17 cellular contexts compared by ENCODE assay signal in the genomic region with DNA sequence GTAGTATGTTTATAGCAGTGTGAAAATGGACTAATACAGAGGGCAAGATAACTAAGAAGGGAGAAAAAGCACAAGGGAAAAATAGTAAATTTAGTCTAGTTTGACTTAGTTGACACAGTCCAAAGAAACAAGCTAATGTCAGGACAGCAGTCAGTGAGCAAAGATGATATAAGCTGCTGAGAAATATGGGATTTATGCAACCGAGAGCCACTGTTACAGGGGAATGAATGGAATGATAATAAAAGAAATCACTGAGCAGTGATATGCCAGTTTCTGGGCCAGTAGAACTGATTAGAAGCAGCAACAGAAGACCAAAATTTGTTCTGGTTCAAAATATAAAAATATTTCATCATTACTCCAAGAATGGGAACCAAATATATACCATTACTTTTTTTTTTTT.
DNase-seq lines count a peak whose midpoint lies in the region; ATAC-seq and TF ChIP-seq lines count a peak whose summit lies in the region.
"Had no signal": no experiment of that assay in that cellular context is flagged by ENCODE, and none has a peak within 500 bp of the region (broad histone marks: within the 10 kb centered on the region; RNA-seq: fewer than 3 reads in every experiment).

No MANE protein-coding gene starts in this region.

- H3K9ac ChIP-seq in GM23248, result no peak overlapping the region
- H3K9ac ChIP-seq: BLaER1 treated with 17β-estradiol and CSF1 and Interleukin-3, amounts not matched to agents 10 nM and 100 nM had no signal

- 41 to 43% methylated on average over 1 of the region's 1 CpG for WGBS in GM23248 (ENCODE audit: low coverage in 1 of 2, low lambda C conversion rate in 2 of 2, missing lambda C conversion rate in 2 of 2), 2 experiments
- WGBS in esophagus muscularis mucosa, result 49% methylated on average over 1 of the region's 1 CpG

- no peaks in the 10 kb centered on the region for H3K36me3 ChIP-seq in GM23248 (ENCODE audit: low read depth)
- no peaks in the 10 kb centered on the region for H3K36me3 ChIP-seq in esophagus muscularis mucosa

- intact Hi-C loops in esophagus muscularis mucosa (cut with DNase I), result no loop called here

- H3F3A ChIP-seq in GM23248 (ENCODE audit: insufficient read depth), result peaks cover 6% of the 10 kb centered on the region; the same call in 1 of the 2 replicates

- no peaks in the 10 kb centered on the region for H4K20me1 ChIP-seq in GM23248 (ENCODE audit: insufficient read depth)

- H3K9me3 ChIP-seq in GM23248 (ENCODE audit: low read depth), result no peaks in the 10 kb centered on the region
- H3K9me3 ChIP-seq in esophagus muscularis mucosa, result peaks cover 0 to 4% (median 0%) of the 10 kb centered on the region in 4 donors

- no peak for TF ChIP-seq EP300 in esophagus muscularis mucosa (IDR thresholded peaks at IDR 0.05)

- H3K79me2 ChIP-seq in GM23248 (ENCODE audit: insufficient read depth), result peaks cover 24% of the 10 kb centered on the region

- H3K4me2 ChIP-seq in GM23248 (ENCODE audit: unreplicated experiment), result peak overlapping the region; percentile 12
- H3K4me2 ChIP-seq: BLaER1 treated with 17β-estradiol and CSF1 and Interleukin-3, amounts not matched to agents 10 nM and 100 nM had no signal

- no peak for ATAC-seq in HG03139 (IDR thresholded peaks at IDR 0.05; ENCODE audit: unreplicated experiment)
- ATAC-seq: GM12878 had no signal

- TF ChIP-seq CTCF in AG09309 (IDR thresholded peaks at IDR 0.05; ENCODE audit: control insufficient read depth, insufficient read depth, low read depth, low read length, missing control alignments), result no peak
- no peak for TF ChIP-seq CTCF in choroid plexus epithelial cell (conservative IDR thresholded peaks at IDR 0.05; ENCODE audit: low read depth, low read length)
- TF ChIP-seq CTCF in esophagus muscularis mucosa (IDR thresholded peaks at IDR 0.05), result no peak

- H3K4me1 ChIP-seq in GM23248 (ENCODE audit: insufficient read depth) (peaks cover 14% of the 10 kb centered on the region), esophagus muscularis mucosa (peaks cover 18 to 31% (median 27%) of the 10 kb centered on the region in 4 donors)
- H3K4me1 ChIP-seq: BLaER1 treated with 17β-estradiol and CSF1 and Interleukin-3, amounts not matched to agents 10 nM and 100 nM had no signal

- DNase-seq in AG09309 (ENCODE audit: low read depth) (peak; percentile 29), GM23248 (peak; percentile 43), choroid plexus epithelial cell (ENCODE audit: low read depth) (peak; percentile 39), iris pigment epithelial cell (ENCODE audit: low read depth) (peak; percentile 50), esophagus muscularis mucosa (ENCODE audit: extremely low spot score) (no peak), GOT3 (lab: John Stamatoyannopoulos, UW) (no peak), hippocampal formation (lab: John Stamatoyannopoulos, UW) (no peak)
- DNase-seq: DMS 273 treated with DMSO at 0.1 percent for 48 hours, KBM-7, NCI-H1048, NCI-H146, NCI-H2227 treated with DMSO at 0.1 percent for 48 hours, NCI-H526 had no signal

- H3K27me3 ChIP-seq in GM23248 (replicated peaks; ENCODE audit: insufficient read depth) (no peaks in the 10 kb centered on the region), esophagus muscularis mucosa (no peaks in the 10 kb centered on the region)
- H3K27me3 ChIP-seq: BLaER1 treated with 17β-estradiol and CSF1 and Interleukin-3, amounts not matched to agents 10 nM and 100 nM had no signal

- in situ Hi-C loops in GM23248 (cut with MboI), result no loop called here

- H3K9me2 ChIP-seq in GM23248 (ENCODE audit: insufficient read depth), result no peaks in the 10 kb centered on the region

- H3K27ac ChIP-seq in GM23248 (no peak overlapping the region), esophagus muscularis mucosa (replicated peaks in 1 of 4) (no peak overlapping the region)
- H3K27ac ChIP-seq: BLaER1 treated with 17β-estradiol and CSF1 and Interleukin-3, amounts not matched to agents 10 nM and 100 nM; RWPE1 had no signal

- H3K4me3 ChIP-seq in AG09309 (ENCODE audit: control insufficient read depth, low read depth, low read length) (no peak overlapping the region), GM23248 (no peak overlapping the region), choroid plexus epithelial cell (ENCODE audit: low read depth, low read length) (no peak overlapping the region), esophagus muscularis mucosa (no peak overlapping the region)
- H3K4me3 ChIP-seq: BLaER1 treated with 17β-estradiol and CSF1 and Interleukin-3, amounts not matched to agents 10 nM and 100 nM; GM12878 had no signal

- no peak overlapping the region for H2AFZ ChIP-seq in GM23248

- TF ChIP-seq POLR2A in esophagus muscularis mucosa (IDR thresholded peaks at IDR 0.05; ENCODE audit: low read depth), result no peak

Comparison
In these comparisons a context has a peak if more than half of its experiments do, and no peak if none do; other contexts are left out.
1. DNase-seq: peak in AG09309 (single experiment), GM23248 (single experiment), choroid plexus epithelial cell (single experiment) and iris pigment epithelial cell (single experiment); none in esophagus muscularis mucosa (single experiment), GOT3 (single experiment) and hippocampal formation (0 of 2).